In genomic region chr18:24333116-24333515, GRCh38 we compare ENCODE assay signal across 18 cellular contexts.
DNase-seq lines count a peak whose midpoint lies in the region; ATAC-seq, FAIRE-seq and TF ChIP-seq lines count a peak whose summit lies in the region.
"Had no signal": no experiment of that assay in that cellular context is flagged by ENCODE, and none has a peak within 500 bp of the region (broad histone marks: within the 10 kb centered on the region; RNA-seq: fewer than 3 reads in every experiment).

No MANE protein-coding gene starts in this region.

- H3K9me1 ChIP-seq in keratinocyte (ENCODE audit: control insufficient read depth, extremely low read depth, insufficient read depth, low read length): no peaks in the 10 kb centered on the region

- H3K27ac ChIP-seq in keratinocyte (ENCODE audit: control insufficient read depth, insufficient read depth, low read length) (no peak overlapping the region), Peyer's patch (no peak overlapping the region)
- H3K27ac ChIP-seq: 22Rv1, A549, BLaER1 had no signal

- DNase-seq in left cardiac atrium (no peak), cardiac septum (ENCODE audit: low spot score) (no peak), keratinocyte (ENCODE audit: low read depth, low spot score) (no peak), Peyer's patch (no peak), DMS 273 treated with DMSO at 0.1 percent for 48 hours (lab: John Stamatoyannopoulos, UW) (no peak)
- no peak for DNase-seq in activated T-cell treated with anti-CD3 and anti-CD28 coated beads, Interleukin-2, amount 50 U/mL, for 72 hours
- DNase-seq: CD4-positive, alpha-beta memory T cell; DND-41; EL; HCEC 1CT had no signal

- H3K4me1 Mint-ChIP-seq in brain: no peaks in the 10 kb centered on the region
- no peaks in the 10 kb centered on the region for H3K4me1 Mint-ChIP-seq in activated T-cell treated with anti-CD3 and anti-CD28 coated beads, Interleukin-2, amount 50 U/mL, for 72 hours (ENCODE audit: low read depth)
- H3K4me1 Mint-ChIP-seq: CD14-positive monocyte; CD4-positive, alpha-beta memory T cell; GM23338 had no signal

- H3K27ac Mint-ChIP-seq in brain: peak overlapping the region in 3 of 5 experiments; percentile 47 to 86 (median 68)
- no peak overlapping the region for H3K27ac Mint-ChIP-seq in activated T-cell treated with anti-CD3 and anti-CD28 coated beads, Interleukin-2, amount 50 U/mL, for 72 hours
- H3K27ac Mint-ChIP-seq: CD4-positive, alpha-beta memory T cell; GM23338 had no signal

- H3K9ac ChIP-seq in keratinocyte (ENCODE audit: control insufficient read depth, extremely low read depth, insufficient read depth, low read length): no peak overlapping the region
- H3K9ac ChIP-seq: BLaER1 had no signal

- H3K36me3 Mint-ChIP-seq in brain: peaks cover 51% of the 10 kb centered on the region
- peaks cover 0 to 5% of the 10 kb centered on the region in 2 donors for H3K36me3 Mint-ChIP-seq in activated T-cell treated with anti-CD3 and anti-CD28 coated beads, Interleukin-2, amount 50 U/mL, for 72 hours (ENCODE audit: insufficient read depth in 2 of 2)

- no peak for TF ChIP-seq CTCF in brain (conservative IDR thresholded peaks at IDR 0.05)
- no peak for TF ChIP-seq CTCF in keratinocyte (optimal IDR thresholded peaks at IDR 0.05 in 1 of 3, IDR thresholded peaks at IDR 0.05 in 1 of 3, conservative IDR thresholded peaks at IDR 0.05 in 1 of 3; ENCODE audit: extremely low read depth in 1 of 3, insufficient read depth in 2 of 3, low read length in 3 of 3)
- no peak for TF ChIP-seq CTCF in Peyer's patch (IDR thresholded peaks at IDR 0.05)

- peak; percentile 32 for FAIRE-seq in keratinocyte (lab: Jason Lieb, UNC)
- FAIRE-seq: A549, GM12878, H54 had no signal

- H3K79me2 ChIP-seq in keratinocyte (ENCODE audit: control insufficient read depth, insufficient read depth, low read length): no peaks in the 10 kb centered on the region

- H3K4me3 Mint-ChIP-seq in brain: no peak overlapping the region
- H3K4me3 Mint-ChIP-seq in activated T-cell treated with anti-CD3 and anti-CD28 coated beads, Interleukin-2, amount 50 U/mL, for 72 hours: no peak overlapping the region
- H3K4me3 Mint-ChIP-seq: CD14-positive monocyte; CD4-positive, alpha-beta memory T cell; GM23338 had no signal

- H4K20me1 ChIP-seq in keratinocyte (ENCODE audit: control insufficient read depth, extremely low read depth, insufficient read depth, low read length): no peaks in the 10 kb centered on the region
- H4K20me1 ChIP-seq: BLaER1 had no signal

- no peak for TF ChIP-seq POLR2A in Peyer's patch (IDR thresholded peaks at IDR 0.05)

- H3K27me3 ChIP-seq in keratinocyte (ENCODE audit: control insufficient read depth, extremely low read depth, insufficient read depth, low read length): no peaks in the 10 kb centered on the region
- H3K27me3 ChIP-seq in Peyer's patch: no peaks in the 10 kb centered on the region
- H3K27me3 ChIP-seq: BLaER1 had no signal

- H2AFZ ChIP-seq in keratinocyte (ENCODE audit: control insufficient read depth, low read length): no peak overlapping the region
- H2AFZ ChIP-seq: GM23338 had no signal

- H3K36me3 ChIP-seq in keratinocyte (ENCODE audit: control insufficient read depth in 2 of 2, extremely low read depth in 1 of 2, insufficient read depth in 2 of 2, low read length in 2 of 2) (no peaks in the 10 kb centered on the region), Peyer's patch (no peaks in the 10 kb centered on the region)

- ATAC-seq in left cardiac atrium: peak; percentile 53 to 83
- no peak for ATAC-seq in activated T-cell treated with anti-CD3 and anti-CD28 coated beads, Interleukin-2, amount 50 U/mL, for 72 hours (replicated peaks in 1 of 2)
- ATAC-seq: A549, GM12878, GM23338 had no signal

- no peak overlapping the region for H3K4me3 ChIP-seq in keratinocyte (ENCODE audit: control insufficient read depth in 2 of 3, extremely low read depth in 1 of 3, insufficient read depth in 2 of 3, low read depth in 1 of 3, low read length in 3 of 3)
- H3K4me3 ChIP-seq in Peyer's patch: no peak overlapping the region
- H3K4me3 ChIP-seq: A549, BLaER1, GM12878, GM23338 had no signal

- peaks cover 2% of the 10 kb centered on the region for H3K27me3 Mint-ChIP-seq in brain
- no peaks in the 10 kb centered on the region for H3K27me3 Mint-ChIP-seq in activated T-cell treated with anti-CD3 and anti-CD28 coated beads, Interleukin-2, amount 50 U/mL, for 72 hours (ENCODE audit: low read depth)
- H3K27me3 Mint-ChIP-seq: CD4-positive, alpha-beta memory T cell had no signal

- H3K4me2 ChIP-seq in keratinocyte (ENCODE audit: control insufficient read depth, extremely low read depth, insufficient read depth, low read depth, low read length): no peak overlapping the region
- H3K4me2 ChIP-seq: A549, BLaER1, GM23338 had no signal

- dilution Hi-C loops in keratinocyte (cut with MboI; ENCODE audit: extremely low pct_ligation_motif_present, low sequenced_read_pairs): no loop called here

- peaks cover 0 to 11% (median 4%) of the 10 kb centered on the region in 5 experiments for H3K9me3 Mint-ChIP-seq in brain
- H3K9me3 Mint-ChIP-seq in activated T-cell treated with anti-CD3 and anti-CD28 coated beads, Interleukin-2, amount 50 U/mL, for 72 hours: no peaks in the 10 kb centered on the region
- H3K9me3 Mint-ChIP-seq: GM23338 had no signal

- no peaks in the 10 kb centered on the region for H3K9me3 ChIP-seq in keratinocyte (ENCODE audit: control insufficient read depth, low read depth, low read length)
- no peaks in the 10 kb centered on the region for H3K9me3 ChIP-seq in Peyer's patch
- H3K9me3 ChIP-seq: A549 had no signal

- intact Hi-C loops in left cardiac atrium (cut with DNase I): no loop called here
- intact Hi-C loops in cardiac septum (cut with DNase I): no loop called here

- H3K4me1 ChIP-seq in keratinocyte (ENCODE audit: control insufficient read depth, extremely low read depth, insufficient read depth, low read length) (no peaks in the 10 kb centered on the region), Peyer's patch (no peaks in the 10 kb centered on the region)
- H3K4me1 ChIP-seq: A549, BLaER1 had no signal

Comparison
In these comparisons a context has a peak if more than half of its experiments do, and no peak if none do; other contexts are left out.
1. ATAC-seq: peak in left cardiac atrium (2 of 2); none in activated T-cell treated with anti-CD3 and anti-CD28 coated beads, Interleukin-2, amount 50 U/mL, for 72 hours (0 of 2).